ENCODE assay signal across 10 cellular contexts in the genomic region with DNA sequence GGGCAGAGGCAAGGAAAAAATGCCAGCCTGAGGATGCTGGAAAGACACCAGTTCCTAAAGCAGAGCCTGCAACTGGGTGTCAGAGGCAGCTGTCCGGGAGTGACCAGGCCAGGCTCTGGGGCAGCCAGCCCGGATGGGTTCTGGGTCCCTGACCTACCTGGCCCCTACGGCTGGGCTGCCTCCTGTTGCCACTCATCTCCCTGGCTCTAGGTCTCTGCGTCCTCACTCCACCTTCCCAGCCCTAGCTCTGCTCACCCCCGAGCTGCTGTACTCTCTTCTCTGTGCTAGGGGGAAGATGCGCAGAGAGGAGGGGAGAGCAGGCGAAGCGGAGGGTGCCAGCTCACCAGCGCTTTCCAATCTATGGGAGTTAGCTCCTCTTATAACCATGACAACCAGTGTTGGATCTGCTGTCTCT. TPM values are rescaled to one million over a fixed set of nuclear protein-coding genes. Genes with fewer than 3 reads are reported as not detected.
DNase-seq lines count a peak whose midpoint lies in the region; ATAC-seq and TF ChIP-seq lines count a peak whose summit lies in the region.
"Had no signal": no experiment of that assay in that cellular context is flagged by ENCODE, and none has a peak within 500 bp of the region (broad histone marks: within the 10 kb centered on the region; RNA-seq: fewer than 3 reads in every experiment).

No MANE protein-coding gene starts in this region.

- H3K4me1 Mint-ChIP-seq in natural killer cell, result peaks cover 81 to 86% of the 10 kb centered on the region in 2 donors

- no peak for TF ChIP-seq CTCF in heart right ventricle (IDR thresholded peaks at IDR 0.05)
- TF ChIP-seq CTCF in natural killer cell (IDR thresholded peaks at IDR 0.05), result no peak
- TF ChIP-seq CTCF in vagina (IDR thresholded peaks at IDR 0.05), result no peak

- peak overlapping the region; percentile 89 to 90 for H3K27ac Mint-ChIP-seq in natural killer cell

- no peaks in the 10 kb centered on the region for H3K27me3 ChIP-seq in heart right ventricle
- H3K27me3 ChIP-seq in vagina, result no peaks in the 10 kb centered on the region

- H3K36me3 ChIP-seq in heart right ventricle (peaks cover 3 to 83% (median 24%) of the 10 kb centered on the region in 9 donors), vagina (peaks cover 0 to 41% of the 10 kb centered on the region in 2 donors)

- H3K4me3 ChIP-seq in heart right ventricle, result peak overlapping the region in 2 of 10 donors; percentile 10 to 24
- no peak overlapping the region for H3K4me3 ChIP-seq in vagina

- no peak for TF ChIP-seq POLR2A in vagina (IDR thresholded peaks at IDR 0.05)

- intact Hi-C loops in heart right ventricle (cut with DNase I), result no loop called here
- intact Hi-C loops in cardiac septum (cut with DNase I), result no loop called here
- intact Hi-C loops in natural killer cell (cut with micrococcal nuclease), result no loop called here
- intact Hi-C loops in vagina (cut with DNase I), result no loop called here

- H3K4me1 ChIP-seq in heart right ventricle (peaks cover 48 to 99% (median 92%) of the 10 kb centered on the region in 9 donors), vagina (peaks cover 78% of the 10 kb centered on the region)

- no peak for ATAC-seq in heart right ventricle
- ATAC-seq in natural killer cell, result no peak
- ATAC-seq in HG03521 (IDR thresholded peaks at IDR 0.05; ENCODE audit: unreplicated experiment), result no peak
- ATAC-seq in HG02981 (IDR thresholded peaks at IDR 0.05; ENCODE audit: unreplicated experiment), result no peak

- no peaks in the 10 kb centered on the region for H3K36me3 Mint-ChIP-seq in natural killer cell

- 64% methylated on average over 9 of the region's 9 CpGs for WGBS in heart right ventricle, 2 donors

- H3K27ac ChIP-seq in heart right ventricle, result peak overlapping the region in 9 of 10 donors; percentile 80 to 99 (median 95)
- peak overlapping the region; percentile 98 for H3K27ac ChIP-seq in caudate nucleus (ENCODE audit: low read depth, low read length)
- peak overlapping the region; percentile 63 for H3K27ac ChIP-seq in vagina

- no peaks in the 10 kb centered on the region for H3K9me3 ChIP-seq in heart right ventricle
- no peaks in the 10 kb centered on the region for H3K9me3 ChIP-seq in vagina

- no peak for DNase-seq in heart right ventricle
- DNase-seq in cardiac septum (ENCODE audit: low spot score), result no peak
- peak in 50 of 61 donors; percentile 25 to 93 (median 62) for DNase-seq in caudate nucleus (lab: John Stamatoyannopoulos, UW)
- no peak for DNase-seq in natural killer cell
- DNase-seq in vagina (ENCODE audit: extremely low spot score in 2 of 2), result no peak
- no peak for DNase-seq in Kasumi-1 (lab: John Stamatoyannopoulos, UW)
- DNase-seq: activated gamma-delta T cell treated with Interleukin-2 at 50 U/mL for 16 hours, DMS53 had no signal

- no peaks in the 10 kb centered on the region for H3K9me3 Mint-ChIP-seq in natural killer cell

- no peaks in the 10 kb centered on the region for H3K27me3 Mint-ChIP-seq in natural killer cell (ENCODE audit: low read depth in 2 of 2)

- H3K4me3 Mint-ChIP-seq in natural killer cell, result peak overlapping the region; percentile 73

RNA-seq across cellular contexts. Expression of gene ARHGEF2, which starts 9.0 kb away (rescaled TPM):
- total RNA-seq in heart right ventricle, result 10 to 100 TPM; 48.6 to 79.8 (median 58.2) TPM
- polyA plus RNA-seq in heart right ventricle, result 10 to 100 TPM; 22.7 to 38.0 TPM
- 95.9 TPM for total RNA-seq in cardiac septum
- 100 to 1,000 TPM; 143 to 200 (median 147) TPM for total RNA-seq in natural killer cell
- 76.4 TPM for total RNA-seq in vagina

RNA-seq across cellular contexts. Expression of gene RXFP4, which starts 27.9 kb away (rescaled TPM):
- total RNA-seq in heart right ventricle, result not detected
- under 1 TPM in 1 of 2 donors, not detected in 1; 0.04 TPM for polyA plus RNA-seq in heart right ventricle
- not detected for total RNA-seq in cardiac septum
- total RNA-seq in natural killer cell, result not detected
- total RNA-seq in vagina, result not detected

RNA-seq across cellular contexts. Expression of gene KHDC4, which starts 35.2 kb away (rescaled TPM):
- 10 to 100 TPM; 17.6 to 30.3 (median 22.0) TPM for total RNA-seq in heart right ventricle
- 10 to 100 TPM; 14.3 to 33.8 TPM for polyA plus RNA-seq in heart right ventricle
- 26.8 TPM for total RNA-seq in cardiac septum
- 100 to 1,000 TPM in 1 of 3 donors, 10 to 100 TPM in 2; 61.9 to 101 (median 85.9) TPM for total RNA-seq in natural killer cell
- 47.6 TPM for total RNA-seq in vagina

RNA-seq across cellular contexts. Expression of gene SSR2, which starts 51.4 kb away (rescaled TPM):
- total RNA-seq in heart right ventricle (100 to 1,000 TPM in 2 of 10 donors, 10 to 100 TPM in 8; 70.3 to 124 (median 73.7) TPM), cardiac septum (81.2 TPM), natural killer cell (100 to 1,000 TPM; 209 to 215 (median 211) TPM), vagina (187 TPM)
- 100 to 1,000 TPM in 1 of 2 donors, 10 to 100 TPM in 1; 66.1 to 322 TPM for polyA plus RNA-seq in heart right ventricle

RNA-seq across cellular contexts. Expression of gene RIT1, which starts 58.2 kb away (rescaled TPM):
- total RNA-seq in heart right ventricle (10 to 100 TPM; 12.8 to 32.3 (median 21.9) TPM), cardiac septum (26.2 TPM), natural killer cell (10 to 100 TPM; 79.1 to 86.1 (median 79.2) TPM), vagina (38.3 TPM)
- 10 to 100 TPM; 11.5 to 17.0 TPM for polyA plus RNA-seq in heart right ventricle

Comparison
In these comparisons a context has a peak if more than half of its experiments do, and no peak if none do; other contexts are left out.
1. DNase-seq: peak in caudate nucleus (50 of 61); none in heart right ventricle (0 of 2), cardiac septum (single experiment), natural killer cell (single experiment), vagina (0 of 2) and Kasumi-1 (0 of 2).
2. Peak in every context shown above with its lines, with median percentiles within 50 percentile points of each other: H3K27ac ChIP-seq.